In genomic region chr3:12841085-12841969, GRCh38 we compare ENCODE assay signal across 1 cellular context.
TF ChIP-seq lines count a peak whose summit lies in the region.

Gene RPL32, minus strand, starts transcription at chr3:12841565. Its CDS starts 1,328 bp downstream, at chr3:12840237.

TF ChIP-seq in K562, 482 proteins besides CTCF, POLR2A, EP300 and RAD21 (continued from another document and continues in another):
- no peak for TF ChIP-seq EZH2 (IDR thresholded peaks at IDR 0.05; ENCODE audit: borderline replicate concordance, low read depth, low read length)
- TF ChIP-seq, protein P1, sequence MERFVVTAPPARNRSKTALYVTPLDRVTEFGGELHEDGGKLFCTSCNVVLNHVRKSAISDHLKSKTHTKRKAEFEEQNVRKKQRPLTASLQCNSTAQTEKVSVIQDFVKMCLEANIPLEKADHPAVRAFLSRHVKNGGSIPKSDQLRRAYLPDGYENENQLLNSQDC (CRISPR knock-in tag; IDR thresholded peaks at IDR 0.05): 0 out of 2 replicates have a peak, but pooled peaks have one; percentile 0
- TF ChIP-seq PHF8 (IDR thresholded peaks at IDR 0.05; ENCODE audit: borderline replicate concordance, low read length): peak; percentile 99
- TF ChIP-seq ZZZ3 (IDR thresholded peaks at IDR 0.05): peak; percentile 100
- peak; percentile 95 for TF ChIP-seq FOXM1 (IDR thresholded peaks at IDR 0.05; ENCODE audit: low read depth)
- no peak for TF ChIP-seq FOXM1 (CRISPR knock-in tag; IDR thresholded peaks at IDR 0.05; ENCODE audit: low read depth)
- TF ChIP-seq ETS1 (conservative IDR thresholded peaks at IDR 0.05; ENCODE audit: control insufficient read depth, low read depth, low read length): peak; percentile 91
- no peak for TF ChIP-seq NONO (IDR thresholded peaks at IDR 0.05; ENCODE audit: low read depth in 2 of 2, low read length in 1 of 2)
- TF ChIP-seq ZNF12 (CRISPR knock-in tag; IDR thresholded peaks at IDR 0.05): no peak; the same call in 1 of the 2 replicates
- TF ChIP-seq U2AF1 (optimal IDR thresholded peaks at IDR 0.05; ENCODE audit: low read depth, low read length): no peak
- TF ChIP-seq, protein P2, sequence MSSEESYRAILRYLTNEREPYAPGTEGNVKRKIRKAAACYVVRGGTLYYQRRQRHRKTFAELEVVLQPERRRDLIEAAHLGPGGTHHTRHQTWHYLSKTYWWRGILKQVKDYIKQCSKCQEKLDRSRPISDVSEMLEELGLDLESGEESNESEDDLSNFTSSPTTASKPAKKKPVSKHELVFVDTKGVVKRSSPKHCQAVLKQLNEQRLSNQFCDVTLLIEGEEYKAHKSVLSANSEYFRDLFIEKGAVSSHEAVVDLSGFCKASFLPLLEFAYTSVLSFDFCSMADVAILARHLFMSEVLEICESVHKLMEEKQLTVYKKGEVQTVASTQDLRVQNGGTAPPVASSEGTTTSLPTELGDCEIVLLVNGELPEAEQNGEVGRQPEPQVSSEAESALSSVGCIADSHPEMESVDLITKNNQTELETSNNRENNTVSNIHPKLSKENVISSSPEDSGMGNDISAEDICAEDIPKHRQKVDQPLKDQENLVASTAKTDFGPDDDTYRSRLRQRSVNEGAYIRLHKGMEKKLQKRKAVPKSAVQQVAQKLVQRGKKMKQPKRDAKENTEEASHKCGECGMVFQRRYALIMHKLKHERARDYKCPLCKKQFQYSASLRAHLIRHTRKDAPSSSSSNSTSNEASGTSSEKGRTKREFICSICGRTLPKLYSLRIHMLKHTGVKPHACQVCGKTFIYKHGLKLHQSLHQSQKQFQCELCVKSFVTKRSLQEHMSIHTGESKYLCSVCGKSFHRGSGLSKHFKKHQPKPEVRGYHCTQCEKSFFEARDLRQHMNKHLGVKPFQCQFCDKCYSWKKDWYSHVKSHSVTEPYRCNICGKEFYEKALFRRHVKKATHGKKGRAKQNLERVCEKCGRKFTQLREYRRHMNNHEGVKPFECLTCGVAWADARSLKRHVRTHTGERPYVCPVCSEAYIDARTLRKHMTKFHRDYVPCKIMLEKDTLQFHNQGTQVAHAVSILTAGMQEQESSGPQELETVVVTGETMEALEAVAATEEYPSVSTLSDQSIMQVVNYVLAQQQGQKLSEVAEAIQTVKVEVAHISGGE (CRISPR knock-in tag; IDR thresholded peaks at IDR 0.05): peak in 1 of 3 experiments; percentile 81; a peak in 2 of 6 replicates
- peak; percentile 41; the same call in 1 of the 2 replicates for TF ChIP-seq PTBP1 (IDR thresholded peaks at IDR 0.05; ENCODE audit: low read depth, low read length)
- TF ChIP-seq ILK (tag; IDR thresholded peaks at IDR 0.05; ENCODE audit: borderline replicate concordance, low read depth): no peak
- no peak for TF ChIP-seq ZFP36 (IDR thresholded peaks at IDR 0.05; ENCODE audit: low read depth, low read length, partially characterized antibody)
- no peak for TF ChIP-seq RBM15 (IDR thresholded peaks at IDR 0.05; ENCODE audit: insufficient read depth, low read length)
- peak; percentile 83 for TF ChIP-seq CHD1 (IDR thresholded peaks at IDR 0.05; ENCODE audit: low read length)
- peak; percentile 17 to 43; a peak in 1 of 4 replicates for TF ChIP-seq ZMIZ1 (IDR thresholded peaks at IDR 0.05; ENCODE audit: low read depth in 2 of 2, low read length in 2 of 2)
- TF ChIP-seq ZNF133 (CRISPR knock-in tag; IDR thresholded peaks at IDR 0.05): no peak
- TF ChIP-seq HNRNPH1 (optimal IDR thresholded peaks at IDR 0.05; ENCODE audit: low read depth, low read length): no peak
- TF ChIP-seq EGR1 (conservative IDR thresholded peaks at IDR 0.05): peak; percentile 50
- TF ChIP-seq ZNF507 (tag; conservative IDR thresholded peaks at IDR 0.05): no peak
- TF ChIP-seq ZNF318 (IDR thresholded peaks at IDR 0.05; ENCODE audit: borderline replicate concordance in 1 of 2, low read depth in 1 of 2): peak in 1 of 2 experiments; percentile 98; a peak in 2 of 4 replicates
- no peak for TF ChIP-seq SMARCE1 (IDR thresholded peaks at IDR 0.05)
- TF ChIP-seq TFAM (CRISPR knock-in tag; conservative IDR thresholded peaks at IDR 0.05): no peak
- TF ChIP-seq TCF3 (CRISPR knock-in tag; IDR thresholded peaks at IDR 0.05): 0 out of 2 replicates have a peak, but pooled peaks have one; percentile 8
- TF ChIP-seq, protein P3, sequence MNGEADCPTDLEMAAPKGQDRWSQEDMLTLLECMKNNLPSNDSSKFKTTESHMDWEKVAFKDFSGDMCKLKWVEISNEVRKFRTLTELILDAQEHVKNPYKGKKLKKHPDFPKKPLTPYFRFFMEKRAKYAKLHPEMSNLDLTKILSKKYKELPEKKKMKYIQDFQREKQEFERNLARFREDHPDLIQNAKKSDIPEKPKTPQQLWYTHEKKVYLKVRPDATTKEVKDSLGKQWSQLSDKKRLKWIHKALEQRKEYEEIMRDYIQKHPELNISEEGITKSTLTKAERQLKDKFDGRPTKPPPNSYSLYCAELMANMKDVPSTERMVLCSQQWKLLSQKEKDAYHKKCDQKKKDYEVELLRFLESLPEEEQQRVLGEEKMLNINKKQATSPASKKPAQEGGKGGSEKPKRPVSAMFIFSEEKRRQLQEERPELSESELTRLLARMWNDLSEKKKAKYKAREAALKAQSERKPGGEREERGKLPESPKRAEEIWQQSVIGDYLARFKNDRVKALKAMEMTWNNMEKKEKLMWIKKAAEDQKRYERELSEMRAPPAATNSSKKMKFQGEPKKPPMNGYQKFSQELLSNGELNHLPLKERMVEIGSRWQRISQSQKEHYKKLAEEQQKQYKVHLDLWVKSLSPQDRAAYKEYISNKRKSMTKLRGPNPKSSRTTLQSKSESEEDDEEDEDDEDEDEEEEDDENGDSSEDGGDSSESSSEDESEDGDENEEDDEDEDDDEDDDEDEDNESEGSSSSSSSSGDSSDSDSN (IDR thresholded peaks at IDR 0.05; ENCODE audit: borderline replicate concordance in 1 of 2, low read depth in 2 of 2, low read length in 2 of 2): no peak
- no peak for TF ChIP-seq ZNF282 (CRISPR knock-in tag; IDR thresholded peaks at IDR 0.05)
- TF ChIP-seq, protein P4, sequence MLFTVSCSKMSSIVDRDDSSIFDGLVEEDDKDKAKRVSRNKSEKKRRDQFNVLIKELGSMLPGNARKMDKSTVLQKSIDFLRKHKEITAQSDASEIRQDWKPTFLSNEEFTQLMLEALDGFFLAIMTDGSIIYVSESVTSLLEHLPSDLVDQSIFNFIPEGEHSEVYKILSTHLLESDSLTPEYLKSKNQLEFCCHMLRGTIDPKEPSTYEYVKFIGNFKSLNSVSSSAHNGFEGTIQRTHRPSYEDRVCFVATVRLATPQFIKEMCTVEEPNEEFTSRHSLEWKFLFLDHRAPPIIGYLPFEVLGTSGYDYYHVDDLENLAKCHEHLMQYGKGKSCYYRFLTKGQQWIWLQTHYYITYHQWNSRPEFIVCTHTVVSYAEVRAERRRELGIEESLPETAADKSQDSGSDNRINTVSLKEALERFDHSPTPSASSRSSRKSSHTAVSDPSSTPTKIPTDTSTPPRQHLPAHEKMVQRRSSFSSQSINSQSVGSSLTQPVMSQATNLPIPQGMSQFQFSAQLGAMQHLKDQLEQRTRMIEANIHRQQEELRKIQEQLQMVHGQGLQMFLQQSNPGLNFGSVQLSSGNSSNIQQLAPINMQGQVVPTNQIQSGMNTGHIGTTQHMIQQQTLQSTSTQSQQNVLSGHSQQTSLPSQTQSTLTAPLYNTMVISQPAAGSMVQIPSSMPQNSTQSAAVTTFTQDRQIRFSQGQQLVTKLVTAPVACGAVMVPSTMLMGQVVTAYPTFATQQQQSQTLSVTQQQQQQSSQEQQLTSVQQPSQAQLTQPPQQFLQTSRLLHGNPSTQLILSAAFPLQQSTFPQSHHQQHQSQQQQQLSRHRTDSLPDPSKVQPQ (CRISPR knock-in tag; IDR thresholded peaks at IDR 0.05; ENCODE audit: borderline replicate concordance): no peak
- TF ChIP-seq MBD1 (CRISPR knock-in tag; IDR thresholded peaks at IDR 0.05): no peak
- TF ChIP-seq MCM2 (IDR thresholded peaks at IDR 0.05; ENCODE audit: low read depth): no peak
- peak; percentile 28 for TF ChIP-seq HDAC3 (IDR thresholded peaks at IDR 0.05; ENCODE audit: borderline replicate concordance, partially characterized antibody)
- peak; percentile 97 for TF ChIP-seq POLR2H (tag; IDR thresholded peaks at IDR 0.05; ENCODE audit: low read depth)
- TF ChIP-seq FOXJ3 (CRISPR knock-in tag; IDR thresholded peaks at IDR 0.05): no peak
